11 cellular contexts compared by ENCODE assay signal in the genomic region with DNA sequence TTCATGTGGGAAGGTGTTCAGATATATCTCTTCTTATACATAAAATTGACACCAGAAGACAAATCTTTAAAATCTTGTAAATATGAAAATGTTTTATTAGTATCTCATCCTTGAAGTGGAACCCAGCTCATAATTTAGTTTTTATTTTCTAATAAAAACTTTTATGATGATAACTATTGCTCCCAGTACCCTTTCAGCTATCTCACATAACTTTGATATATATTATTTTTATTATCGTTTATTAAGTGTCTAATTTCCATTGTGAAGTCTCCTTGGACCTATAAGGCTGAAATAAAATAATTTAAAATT. TPM values are rescaled to one million over a fixed set of nuclear protein-coding genes. Genes with fewer than 3 reads are reported as not detected.
"Had no signal": no experiment of that assay in that cellular context is flagged by ENCODE, and none has a peak within 500 bp of the region (broad histone marks: within the 10 kb centered on the region; RNA-seq: fewer than 3 reads in every experiment).

No MANE protein-coding gene starts in this region.

- H3K9ac ChIP-seq: GM23248 had no signal

- H3K4me3 ChIP-seq: GM23248 had no signal

- H3K27ac ChIP-seq: GM23248, HL-60 had no signal

- H3K4me1 Mint-ChIP-seq: H9, IgD-negative memory B cell had no signal

- DNase-seq: GOT3, H9, HCEC 1CT, HFFc6, KG1 had no signal

- H2AFZ ChIP-seq: GM23248 had no signal

- H3K4me3 Mint-ChIP-seq: H9, HFFc6 had no signal

- H3K27ac Mint-ChIP-seq: H9, HFFc6, IgD-negative memory B cell had no signal

- H3K27me3 Mint-ChIP-seq: IgD-negative memory B cell had no signal

- ATAC-seq: HepG2 had no signal

- FAIRE-seq: H54, HepG2 had no signal

RNA-seq across cellular contexts. Expression of gene PCDHB15, which starts 16.0 kb away (rescaled TPM):
- polyA plus RNA-seq: IgD-negative memory B cell had no signal

RNA-seq across cellular contexts. Expression of gene PCDHB14, which starts 38.0 kb away (rescaled TPM):
- polyA plus RNA-seq: IgD-negative memory B cell had no signal

RNA-seq across cellular contexts. Expression of gene SLC25A2, which starts 42.7 kb away (rescaled TPM):
- total RNA-seq: GM23248, H9, HT1080 had no signal
- polyA plus RNA-seq: GM23248, HepG2, IgD-negative memory B cell had no signal

RNA-seq across cellular contexts. Expression of gene PCDHB12, which starts 52.7 kb away (rescaled TPM):
- total RNA-seq: HT1080 had no signal
- polyA plus RNA-seq: IgD-negative memory B cell had no signal
